3 cellular contexts compared by ENCODE assay signal in genomic region chr1:151433827-151434226, GRCh38.
TF ChIP-seq lines count a peak whose summit lies in the region.

No MANE protein-coding gene starts in this region.

TF ChIP-seq in HEK293, 187 proteins besides CTCF, POLR2A, EP300 and RAD21:
- peak; percentile 66; the same call in 1 of the 2 replicates for TF ChIP-seq ZNF121 (tag by site-specific recombination; IDR thresholded peaks at IDR 0.05)

TF ChIP-seq in WTC11, 78 proteins besides CTCF, POLR2A, EP300 and RAD21:
- TF ChIP-seq ZNF121 (CRISPR knock-in tag; IDR thresholded peaks at IDR 0.05), result peak; percentile 84

TF ChIP-seq in HepG2, 621 proteins besides CTCF, POLR2A, EP300 and RAD21:
- TF ChIP-seq ZNF121 (CRISPR knock-in tag; IDR thresholded peaks at IDR 0.05), result peak; percentile 60; the same call in 1 of the 2 replicates
